In the genomic region with DNA sequence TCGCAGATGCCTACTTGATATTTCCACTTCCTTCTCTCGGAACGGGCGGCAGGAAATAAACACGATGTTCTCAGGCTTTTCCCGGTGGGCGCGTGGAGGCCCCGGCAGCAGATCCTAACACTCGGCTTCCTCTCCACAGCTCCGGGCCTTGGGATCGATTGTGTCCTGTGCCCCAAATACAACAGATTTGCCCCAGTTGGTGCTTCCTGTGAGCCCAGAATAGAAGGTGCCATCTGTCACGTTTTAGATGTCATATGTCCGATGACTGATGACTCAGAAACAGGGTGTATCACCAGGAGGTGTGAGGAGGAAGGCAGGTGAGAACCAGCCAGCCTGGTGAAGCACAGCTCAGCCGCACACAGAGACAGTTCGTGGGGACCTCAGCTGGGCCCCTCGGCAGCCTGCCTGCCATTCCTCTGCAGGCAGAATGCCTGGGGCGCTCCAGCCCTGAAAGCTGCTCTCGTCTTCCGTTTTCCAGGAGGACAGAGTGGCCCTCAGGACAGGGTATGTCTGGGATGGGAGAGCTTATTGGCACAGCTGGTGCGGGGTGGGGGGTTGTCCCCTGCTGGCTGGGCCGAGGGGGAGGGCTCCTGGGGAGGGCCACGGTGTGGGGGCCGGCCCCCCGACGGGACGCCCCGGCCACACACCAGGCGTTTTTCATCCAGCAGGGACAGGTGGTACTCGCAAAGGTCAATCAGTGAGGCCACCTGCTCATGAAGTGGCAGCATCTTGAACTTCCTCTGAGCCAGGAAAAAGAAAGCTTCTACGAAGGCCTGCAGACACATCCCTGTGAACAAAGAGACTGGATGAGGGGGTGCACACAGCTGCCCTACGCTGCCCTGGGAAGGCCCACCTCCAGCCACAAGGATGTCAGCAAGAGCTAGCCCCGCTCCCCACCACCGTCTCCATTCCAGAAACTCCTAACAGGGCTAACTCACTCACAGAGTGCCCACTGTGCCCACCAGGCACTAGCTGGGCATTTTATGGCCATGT, we compare ENCODE assay signal across 12 cellular contexts.
DNase-seq lines count a peak whose midpoint lies in the region; TF ChIP-seq lines count a peak whose summit lies in the region.
"Had no signal": no experiment of that assay in that cellular context is flagged by ENCODE, and none has a peak within 500 bp of the region (broad histone marks: within the 10 kb centered on the region; RNA-seq: fewer than 3 reads in every experiment).

No MANE protein-coding gene starts in this region.

- no peaks in the 10 kb centered on the region for H3F3A ChIP-seq in OCI-LY1 (ENCODE audit: insufficient read depth, low read length)

- TF ChIP-seq CTCF in OCI-LY1 (IDR thresholded peaks at IDR 0.05; ENCODE audit: low read length) (no peak), dorsolateral prefrontal cortex (IDR thresholded peaks at IDR 0.05 in 54 of 56, conservative IDR thresholded peaks at IDR 0.05 in 2 of 56; ENCODE audit: low read depth in 1 of 56, partially characterized antibody in 56 of 56) (no peak)

- H3K4me1 Mint-ChIP-seq in activated CD4-positive, alpha-beta memory T cell treated with anti-CD3 and anti-CD28 coated beads for 36 hours (ENCODE audit: low read depth): no peaks in the 10 kb centered on the region
- no peaks in the 10 kb centered on the region for H3K4me1 Mint-ChIP-seq in activated CD4-positive, alpha-beta memory T cell treated with anti-CD3 and anti-CD28 coated beads, Interleukin-2, amount 10 ng/mL, durations not matched to agents 7 days and 5 days
- H3K4me1 Mint-ChIP-seq: activated naive CD4-positive, alpha-beta T cell treated with anti-CD3 and anti-CD28 coated beads, Interleukin-2, amount 50 U/mL, for 24 hours had no signal

- H3K79me2 ChIP-seq in OCI-LY1 (ENCODE audit: insufficient read depth, low read length): no peaks in the 10 kb centered on the region

- H3K9me3 Mint-ChIP-seq in activated CD4-positive, alpha-beta memory T cell treated with anti-CD3 and anti-CD28 coated beads for 36 hours: no peaks in the 10 kb centered on the region
- no peaks in the 10 kb centered on the region for H3K9me3 Mint-ChIP-seq in activated CD4-positive, alpha-beta memory T cell treated with anti-CD3 and anti-CD28 coated beads, Interleukin-2, amount 10 ng/mL, durations not matched to agents 7 days and 5 days
- H3K9me3 Mint-ChIP-seq: activated naive CD4-positive, alpha-beta T cell treated with anti-CD3 and anti-CD28 coated beads, Interleukin-2, amount 50 U/mL, for 24 hours had no signal

- H2AFZ ChIP-seq in OCI-LY1 (ENCODE audit: low read length): peak overlapping the region; percentile 31; the same call in 1 of the 2 replicates

- H4K20me1 ChIP-seq in OCI-LY1 (ENCODE audit: insufficient read depth, low read length): no peaks in the 10 kb centered on the region

- intact Hi-C loops in activated CD4-positive, alpha-beta memory T cell treated with anti-CD3 and anti-CD28 coated beads for 36 hours (cut with micrococcal nuclease): no loop called here
- intact Hi-C loops in dorsolateral prefrontal cortex (cut with DNase I): no loop called here

- POLR2A ChIA-PET in activated CD4-positive, alpha-beta memory T cell treated with anti-CD3 and anti-CD28 coated beads for 36 hours (lab: Charles Lee): no interaction called here
- POLR2A ChIA-PET in activated CD4-positive, alpha-beta memory T cell treated with anti-CD3 and anti-CD28 coated beads, Interleukin-2, amount 10 ng/mL, durations not matched to agents 7 days and 5 days (lab: Charles Lee): no interaction called here

- H3K36me3 ChIP-seq in OCI-LY1 (ENCODE audit: insufficient read depth, low read length): no peaks in the 10 kb centered on the region
- H3K36me3 ChIP-seq: neutrophil had no signal

- H3K27me3 Mint-ChIP-seq in activated CD4-positive, alpha-beta memory T cell treated with anti-CD3 and anti-CD28 coated beads for 36 hours: no peaks in the 10 kb centered on the region
- no peaks in the 10 kb centered on the region for H3K27me3 Mint-ChIP-seq in activated CD4-positive, alpha-beta memory T cell treated with anti-CD3 and anti-CD28 coated beads, Interleukin-2, amount 10 ng/mL, durations not matched to agents 7 days and 5 days
- H3K27me3 Mint-ChIP-seq: activated naive CD4-positive, alpha-beta T cell treated with anti-CD3 and anti-CD28 coated beads, Interleukin-2, amount 50 U/mL, for 24 hours had no signal

- CTCF ChIA-PET in activated CD4-positive, alpha-beta memory T cell treated with anti-CD3 and anti-CD28 coated beads for 36 hours (lab: Charles Lee): no interaction called here
- CTCF ChIA-PET in activated CD4-positive, alpha-beta memory T cell treated with anti-CD3 and anti-CD28 coated beads, Interleukin-2, amount 10 ng/mL, durations not matched to agents 7 days and 5 days (lab: Charles Lee): no interaction called here

- no peaks in the 10 kb centered on the region for H3K36me3 Mint-ChIP-seq in activated CD4-positive, alpha-beta memory T cell treated with anti-CD3 and anti-CD28 coated beads for 36 hours
- no peaks in the 10 kb centered on the region for H3K36me3 Mint-ChIP-seq in activated CD4-positive, alpha-beta memory T cell treated with anti-CD3 and anti-CD28 coated beads, Interleukin-2, amount 10 ng/mL, durations not matched to agents 7 days and 5 days (ENCODE audit: low read depth)
- H3K36me3 Mint-ChIP-seq: activated naive CD4-positive, alpha-beta T cell treated with anti-CD3 and anti-CD28 coated beads, Interleukin-2, amount 50 U/mL, for 24 hours had no signal

- no peaks in the 10 kb centered on the region for H3K27me3 ChIP-seq in OCI-LY1 (ENCODE audit: insufficient read depth, low read length)
- H3K27me3 ChIP-seq in dorsolateral prefrontal cortex: no peaks in the 10 kb centered on the region

- no peaks in the 10 kb centered on the region for H3K9me3 ChIP-seq in OCI-LY1 (ENCODE audit: low read length)
- H3K9me3 ChIP-seq: neutrophil had no signal

- no peaks in the 10 kb centered on the region for H3K9me2 ChIP-seq in OCI-LY1 (ENCODE audit: low read depth, low read length)

- H3K4me1 ChIP-seq in OCI-LY1 (ENCODE audit: insufficient read depth, low read length, severe bottlenecking): peaks cover 71% of the 10 kb centered on the region

- DNase-seq in activated CD4-positive, alpha-beta memory T cell treated with anti-CD3 and anti-CD28 coated beads for 36 hours: peak; percentile 9
- DNase-seq in activated CD4-positive, alpha-beta memory T cell treated with anti-CD3 and anti-CD28 coated beads, Interleukin-2, amount 10 ng/mL, durations not matched to agents 7 days and 5 days: no peak
- DNase-seq in dorsolateral prefrontal cortex (peak in 6 of 10 donors; percentile 26 to 80 (median 46)), amniotic stem cell (lab: John Stamatoyannopoulos, UW) (no peak), NCI-H187 treated with DMSO at 0.1 percent for 48 hours (lab: John Stamatoyannopoulos, UW) (no peak)
- DNase-seq in stimulated activated CD8-positive, alpha-beta memory T cell treated with anti-CD3 and anti-CD28 coated beads, Interleukin-4, amount 100 ng/mL, for 48 hours: peak; percentile 19
- DNase-seq in stimulated activated CD4-positive, alpha-beta T cell treated with anti-CD3 and anti-CD28 coated beads, Interleukin-1b, Interleukin-23, amount 100 ng/mL, for 48 hours: no peak
- DNase-seq: NCI-H446 had no signal

- peak overlapping the region; percentile 52; the same call in 1 of the 2 replicates for H3K9ac ChIP-seq in OCI-LY1 (ENCODE audit: low read length)

- H3K4me3 ChIP-seq in OCI-LY1 (ENCODE audit: low read depth, low read length, poor library complexity, severe bottlenecking) (peak overlapping the region; percentile 30), dorsolateral prefrontal cortex (no peak overlapping the region)

- H3K4me2 ChIP-seq in OCI-LY1 (ENCODE audit: low read length): peak overlapping the region; percentile 52

- peak overlapping the region; percentile 86 for H3K27ac ChIP-seq in OCI-LY1 (ENCODE audit: low read depth, low read length, poor library complexity, severe bottlenecking)
- H3K27ac ChIP-seq in dorsolateral prefrontal cortex: peak overlapping the region in 31 of 59 donors; percentile 6 to 95 (median 35)
- H3K27ac ChIP-seq: neutrophil, RWPE1 had no signal

- H3K27ac Mint-ChIP-seq in activated CD4-positive, alpha-beta memory T cell treated with anti-CD3 and anti-CD28 coated beads for 36 hours: no peak overlapping the region
- H3K27ac Mint-ChIP-seq in activated CD4-positive, alpha-beta memory T cell treated with anti-CD3 and anti-CD28 coated beads, Interleukin-2, amount 10 ng/mL, durations not matched to agents 7 days and 5 days: no peak overlapping the region
- H3K27ac Mint-ChIP-seq: activated naive CD4-positive, alpha-beta T cell treated with anti-CD3 and anti-CD28 coated beads, Interleukin-2, amount 50 U/mL, for 24 hours had no signal

- no peak overlapping the region for H3K4me3 Mint-ChIP-seq in activated CD4-positive, alpha-beta memory T cell treated with anti-CD3 and anti-CD28 coated beads for 36 hours
- no peak overlapping the region for H3K4me3 Mint-ChIP-seq in activated CD4-positive, alpha-beta memory T cell treated with anti-CD3 and anti-CD28 coated beads, Interleukin-2, amount 10 ng/mL, durations not matched to agents 7 days and 5 days
- H3K4me3 Mint-ChIP-seq: activated naive CD4-positive, alpha-beta T cell treated with anti-CD3 and anti-CD28 coated beads, Interleukin-2, amount 50 U/mL, for 24 hours had no signal

Comparison
In these comparisons a context has a peak if more than half of its experiments do, and no peak if none do; other contexts are left out.
1. DNase-seq: peak in activated CD4-positive, alpha-beta memory T cell treated with anti-CD3 and anti-CD28 coated beads for 36 hours (single experiment), dorsolateral prefrontal cortex (6 of 10) and stimulated activated CD8-positive, alpha-beta memory T cell treated with anti-CD3 and anti-CD28 coated beads, Interleukin-4, amount 100 ng/mL, for 48 hours (single experiment); none in activated CD4-positive, alpha-beta memory T cell treated with anti-CD3 and anti-CD28 coated beads, Interleukin-2, amount 10 ng/mL, durations not matched to agents 7 days and 5 days (single experiment), stimulated activated CD4-positive, alpha-beta T cell treated with anti-CD3 and anti-CD28 coated beads, Interleukin-1b, Interleukin-23, amount 100 ng/mL, for 48 hours (single experiment), amniotic stem cell (single experiment) and NCI-H187 treated with DMSO at 0.1 percent for 48 hours (single experiment).